In the genomic region with DNA sequence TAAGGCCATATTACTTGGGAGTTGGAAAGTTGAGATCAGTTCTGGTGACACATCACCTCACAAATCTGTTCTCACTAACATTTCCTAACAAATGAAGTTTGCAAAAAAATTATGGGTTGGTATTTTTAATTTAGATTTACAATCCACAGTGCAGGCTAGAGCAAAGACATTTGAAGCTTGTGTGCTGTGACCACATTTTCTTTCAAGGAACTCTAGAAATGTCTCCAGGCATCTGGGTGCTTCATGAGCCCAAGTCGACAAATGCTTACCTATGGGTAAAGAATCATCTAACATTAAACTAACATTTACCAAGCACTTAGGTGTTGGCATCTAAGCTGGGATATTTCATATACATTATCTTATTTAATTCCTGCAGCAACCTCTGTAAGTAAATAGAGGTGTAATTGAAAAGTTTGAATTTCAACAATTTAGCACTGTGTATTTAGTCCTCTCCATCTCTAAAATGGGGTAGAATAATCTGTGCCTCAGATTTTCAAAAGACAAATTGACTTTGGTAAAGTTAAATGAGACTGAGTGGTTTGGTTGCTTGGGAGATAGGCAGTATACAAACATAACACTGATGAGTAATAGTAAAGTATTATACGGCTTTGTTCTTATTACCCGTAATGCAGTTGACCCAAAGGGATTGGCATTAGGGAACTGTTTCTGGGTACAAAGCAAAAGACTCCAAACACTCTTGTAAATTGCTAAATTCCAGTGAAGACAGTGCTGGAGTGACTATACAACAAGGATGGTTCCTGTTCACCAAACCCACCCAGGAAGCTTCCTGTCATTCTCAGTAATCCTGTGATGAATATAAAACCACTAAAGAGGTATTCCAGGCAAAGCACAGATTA, we compare ENCODE assay signal across 15 cellular contexts.
DNase-seq lines count a peak whose midpoint lies in the region; TF ChIP-seq lines count a peak whose summit lies in the region.
"Had no signal": no experiment of that assay in that cellular context is flagged by ENCODE, and none has a peak within 500 bp of the region (broad histone marks: within the 10 kb centered on the region; RNA-seq: fewer than 3 reads in every experiment).

No MANE protein-coding gene starts in this region.

- H3K27ac Mint-ChIP-seq in mesothelial cell of epicardium (no peak overlapping the region), Calu3 (ENCODE audit: unreplicated experiment) (no peak overlapping the region)
- H3K27ac Mint-ChIP-seq: HFFc6 had no signal

- DNase-seq in NCI-H1436 treated with DMSO at 0.1 percent for 48 hours (lab: John Stamatoyannopoulos, UW) (peak; percentile 73), NCI-H1436 (lab: John Stamatoyannopoulos, UW) (no peak), RWPE1 (ENCODE audit: low spot score) (peak; percentile 74), epithelial cell of esophagus (ENCODE audit: low read depth) (peak; percentile 78), renal cortical epithelial cell (ENCODE audit: low read depth) (peak; percentile 70), mesothelial cell of epicardium (ENCODE audit: low spot score in 2 of 2, unreplicated experiment in 2 of 2) (no peak), Calu3 (no peak), DMS153 treated with DMSO at 0.1 percent for 48 hours (lab: John Stamatoyannopoulos, UW; ENCODE audit: unreplicated experiment) (no peak)
- DNase-seq: 8988T; activated naive CD4-positive, alpha-beta T cell treated with Interleukin-2 at 50 U/mL for 16 hours; Caco-2; HFFc6; MV-4-11 had no signal

- no TSS peak for BruUV-seq in Calu3 (replicated peaks; lab: Mats Ljungman, UMichigan)

- H3K36me3 Mint-ChIP-seq in mesothelial cell of epicardium (peaks cover 6% of the 10 kb centered on the region), Calu3 (ENCODE audit: insufficient read depth, unreplicated experiment) (no peaks in the 10 kb centered on the region)

- peaks cover 9% of the 10 kb centered on the region for H3K9me3 Mint-ChIP-seq in mesothelial cell of epicardium
- H3K9me3 Mint-ChIP-seq in Calu3 (ENCODE audit: low read depth, unreplicated experiment) = peaks cover 6% of the 10 kb centered on the region

- POLR2A ChIA-PET in RWPE1 (lab: Yijun Ruan, JAX; ENCODE audit: low non-redundant PET) = no interaction called here

- peak overlapping the region; percentile 73; the same call in 1 of the 2 replicates for H3K27ac ChIP-seq in RWPE1
- H3K27ac ChIP-seq: skin epidermis, thoracic aorta had no signal

- TF ChIP-seq CTCF in RWPE1 (conservative IDR thresholded peaks at IDR 0.05; ENCODE audit: low read depth) (no peak), epithelial cell of esophagus (IDR thresholded peaks at IDR 0.05; ENCODE audit: insufficient read depth, low read depth, low read length, missing control alignments) (no peak), mesothelial cell of epicardium (IDR thresholded peaks at IDR 0.05; ENCODE audit: unreplicated experiment) (no peak), Calu3 (IDR thresholded peaks at IDR 0.05; ENCODE audit: unreplicated experiment) (no peak)

- CTCF ChIA-PET in RWPE1 (lab: Yijun Ruan, JAX) (interaction anchor here (0.7 to 1.0 kb wide), 2 partner anchors 14 to 48 kb away, joined by 3 to 5 read pairs; no protein-coding TSS in a partner anchor), Calu3 (lab: Charles Lee) (interaction anchor here (0.6 to 1.8 kb wide), 3 partner anchors 10 to 1388 kb away, joined by 3 to 9 read pairs (median 3); no protein-coding TSS in a partner anchor)

- no peaks in the 10 kb centered on the region for H3K27me3 Mint-ChIP-seq in mesothelial cell of epicardium (ENCODE audit: low read depth)
- no peaks in the 10 kb centered on the region for H3K27me3 Mint-ChIP-seq in Calu3 (ENCODE audit: unreplicated experiment)

- H3K4me1 Mint-ChIP-seq in mesothelial cell of epicardium = peaks cover 13% of the 10 kb centered on the region
- H3K4me1 Mint-ChIP-seq in Calu3 (ENCODE audit: low read depth, unreplicated experiment) = peaks cover 31% of the 10 kb centered on the region

- no peak overlapping the region for H3K4me3 ChIP-seq in epithelial cell of esophagus (ENCODE audit: low read length)
- H3K4me3 ChIP-seq: skin epidermis, thoracic aorta had no signal

- intact Hi-C loops in Calu3 (cut with micrococcal nuclease; ENCODE audit: unreplicated experiment) = no loop called here

- no peak overlapping the region for H3K4me3 Mint-ChIP-seq in mesothelial cell of epicardium
- no peak overlapping the region for H3K4me3 Mint-ChIP-seq in Calu3 (ENCODE audit: low read depth, unreplicated experiment)
- H3K4me3 Mint-ChIP-seq: HFFc6 had no signal

Comparison
In these comparisons a context has a peak if more than half of its experiments do, and no peak if none do; other contexts are left out.
1. DNase-seq: peak in NCI-H1436 treated with DMSO at 0.1 percent for 48 hours (single experiment), RWPE1 (single experiment), epithelial cell of esophagus (single experiment) and renal cortical epithelial cell (single experiment); none in NCI-H1436 (single experiment), mesothelial cell of epicardium (0 of 2), Calu3 (single experiment) and DMS153 treated with DMSO at 0.1 percent for 48 hours (single experiment).